ENCODE assay signal across 8 cellular contexts in genomic region chr1:82373710-82374109, GRCh38.
"Had no signal": no experiment of that assay in that cellular context is flagged by ENCODE, and none has a peak within 500 bp of the region (broad histone marks: within the 10 kb centered on the region; RNA-seq: fewer than 3 reads in every experiment).

No MANE protein-coding gene starts in this region.

- H3K36me3 ChIP-seq: HAP-1 had no signal

- ATAC-seq: HCT116 had no signal

- DNase-seq: GM23248, H7, HFFc6, Kasumi-1, KG1 had no signal

- H3K4me1 ChIP-seq: HAP-1 had no signal

- H2AFZ ChIP-seq: GM23248 had no signal

- H3K9ac ChIP-seq: GM23248 had no signal

- FAIRE-seq: HTR-8/SVneo had no signal

- H3K27ac ChIP-seq: GM23248 had no signal

- H3K4me3 ChIP-seq: GM23248, HAP-1 had no signal

- H3K9me3 ChIP-seq: HAP-1 had no signal
